ENCODE assay signal across 28 cellular contexts in genomic region chr3:81295906-81296305, GRCh38.
"Had no signal": no experiment of that assay in that cellular context is flagged by ENCODE, and none has a peak within 500 bp of the region (broad histone marks: within the 10 kb centered on the region; RNA-seq: fewer than 3 reads in every experiment).

No MANE protein-coding gene starts in this region.

- H3K36me3 Mint-ChIP-seq: activated naive CD4-positive, alpha-beta T cell treated with anti-CD3 and anti-CD28 coated beads, Interleukin-2, amount 50 U/mL, for 24 hours; natural killer cell treated with Interleukin-12 subunit alpha and Interleukin-12 subunit beta and Interleukin-15 and Interleukin-18, amount 100 ng/mL, for 72 hours; stimulated activated effector memory CD8-positive, alpha-beta T cell treated with anti-CD3 and anti-CD28 coated beads, Interleukin-12 subunit alpha, Interleukin-12 subunit beta, amount 100 ng/mL, for 72 hours had no signal

- H3K4me3 ChIP-seq: breast epithelium, colonic mucosa, heart right ventricle, lower lobe of right lung, mucosa of descending colon, right lobe of liver had no signal

- H3K27ac Mint-ChIP-seq: activated CD4-positive, alpha-beta T cell treated with anti-CD3 and anti-CD28 coated beads, Interleukin-2, amount 10 ng/mL, durations not matched to agents 7 days and 5 days; activated CD8-positive, alpha-beta T cell treated with anti-CD3 and anti-CD28 coated beads for 36 hours; activated naive CD4-positive, alpha-beta T cell treated with anti-CD3 and anti-CD28 coated beads, Interleukin-2, amount 50 U/mL, for 24 hours; activated naive CD8-positive, alpha-beta T cell treated with anti-CD3 and anti-CD28 coated beads, Interleukin-2, amount 50 U/mL, for 24 hours; activated T-helper 2 cell treated with anti-CD3 and anti-CD28 coated beads, Interferon-gamma antibody, Interleukin-2, Interleukin-4, amounts not matched to agents 10 μg/mL and 5 μg/mL and 100 μg/mL, durations not matched to agents 14 hours and 24 hours and 36 hours; natural killer cell treated with Interleukin-12 subunit alpha and Interleukin-12 subunit beta and Interleukin-15 and Interleukin-18, amount 100 ng/mL, for 72 hours; stimulated activated effector memory CD8-positive, alpha-beta T cell treated with anti-CD3 and anti-CD28 coated beads, Interleukin-12 subunit alpha, Interleukin-12 subunit beta, amount 100 ng/mL, for 72 hours; stimulated activated naive CD8-positive, alpha-beta T cell treated with anti-CD3 and anti-CD28 coated beads, Interleukin-15, Interleukin-2, amounts not matched to agents 100 ng/mL and 50 ng/mL, for 24 hours; T-helper 17 cell had no signal

- DNase-seq: activated CD4-positive, alpha-beta T cell treated with anti-CD3 and anti-CD28 coated beads, Interleukin-2, amount 10 ng/mL, durations not matched to agents 7 days and 5 days; activated CD4-positive, CD25-positive, alpha-beta regulatory T cell treated with anti-CD3 and anti-CD28 coated beads, Interleukin-2, amount 50 U/mL, for 72 hours; activated CD8-positive, alpha-beta T cell treated with anti-CD3 and anti-CD28 coated beads for 36 hours; activated naive CD8-positive, alpha-beta T cell treated with anti-CD3 and anti-CD28 coated beads, Interleukin-2, amount 50 U/mL, for 24 hours; activated T-cell treated with anti-CD3 and anti-CD28 coated beads, Interleukin-2, amount 50 U/mL, for 4 hours; amygdala; colonic mucosa; effector CD8-positive, alpha-beta T cell; erythroblast; foreskin fibroblast; heart right ventricle; kidney glomerular epithelial cell; lower lobe of right lung; mesendoderm; mucosa of descending colon; right lobe of liver; stimulated activated CD4-positive, alpha-beta T cell treated with anti-CD3 and anti-CD28 coated beads, Interleukin-12 subunit alpha, Interleukin-12 subunit beta, amount 100 ng/mL, for 4 hours; stimulated activated CD4-positive, alpha-beta T cell treated with anti-CD3 and anti-CD28 coated beads, Interleukin-4, amount 100 ng/mL, for 24 hours; substantia nigra; T-helper 17 cell; T1000 had no signal

- H3K36me3 ChIP-seq: colonic mucosa, heart right ventricle, lower lobe of right lung had no signal

- H3K4me3 Mint-ChIP-seq: activated CD4-positive, alpha-beta T cell treated with anti-CD3 and anti-CD28 coated beads, Interleukin-2, amount 10 ng/mL, durations not matched to agents 7 days and 5 days; activated CD8-positive, alpha-beta T cell treated with anti-CD3 and anti-CD28 coated beads for 36 hours; activated naive CD4-positive, alpha-beta T cell treated with anti-CD3 and anti-CD28 coated beads, Interleukin-2, amount 50 U/mL, for 24 hours; activated naive CD8-positive, alpha-beta T cell treated with anti-CD3 and anti-CD28 coated beads, Interleukin-2, amount 50 U/mL, for 24 hours; activated T-cell treated with anti-CD3 and anti-CD28 coated beads, Interleukin-2, amount 50 U/mL, for 4 hours; natural killer cell treated with Interleukin-12 subunit alpha and Interleukin-12 subunit beta and Interleukin-15 and Interleukin-18, amount 100 ng/mL, for 72 hours; stimulated activated effector memory CD8-positive, alpha-beta T cell treated with anti-CD3 and anti-CD28 coated beads, Interleukin-12 subunit alpha, Interleukin-12 subunit beta, amount 100 ng/mL, for 72 hours; stimulated activated naive CD8-positive, alpha-beta T cell treated with anti-CD3 and anti-CD28 coated beads, Interleukin-15, Interleukin-2, amounts not matched to agents 100 ng/mL and 50 ng/mL, for 24 hours; T-helper 17 cell had no signal

- H3K27ac ChIP-seq: breast epithelium, colonic mucosa, heart right ventricle, lower lobe of right lung, right lobe of liver had no signal

- ATAC-seq: activated CD8-positive, alpha-beta T cell treated with anti-CD3 and anti-CD28 coated beads for 36 hours; activated naive CD8-positive, alpha-beta T cell treated with anti-CD3 and anti-CD28 coated beads, Interleukin-2, amount 50 U/mL, for 24 hours; activated T-cell treated with anti-CD3 and anti-CD28 coated beads, Interleukin-2, amount 50 U/mL, for 4 hours; heart right ventricle; left lobe of liver; lower lobe of right lung; mucosa of descending colon; natural killer cell treated with Interleukin-12 subunit alpha and Interleukin-12 subunit beta and Interleukin-15 and Interleukin-18, amount 100 ng/mL, for 72 hours; right lobe of liver; stimulated activated effector memory CD8-positive, alpha-beta T cell treated with anti-CD3 and anti-CD28 coated beads, Interleukin-12 subunit alpha, Interleukin-12 subunit beta, amount 100 ng/mL, for 72 hours; T-helper 17 cell had no signal

- H3K9me3 Mint-ChIP-seq: activated CD4-positive, alpha-beta T cell treated with anti-CD3 and anti-CD28 coated beads, Interleukin-2, amount 10 ng/mL, durations not matched to agents 7 days and 5 days; activated CD8-positive, alpha-beta T cell treated with anti-CD3 and anti-CD28 coated beads for 36 hours; activated naive CD4-positive, alpha-beta T cell treated with anti-CD3 and anti-CD28 coated beads, Interleukin-2, amount 50 U/mL, for 24 hours; activated naive CD8-positive, alpha-beta T cell treated with anti-CD3 and anti-CD28 coated beads, Interleukin-2, amount 50 U/mL, for 24 hours; activated T-helper 2 cell treated with anti-CD3 and anti-CD28 coated beads, Interferon-gamma antibody, Interleukin-2, Interleukin-4, amounts not matched to agents 10 μg/mL and 5 μg/mL and 100 μg/mL, durations not matched to agents 14 hours and 24 hours and 36 hours; stimulated activated naive CD8-positive, alpha-beta T cell treated with anti-CD3 and anti-CD28 coated beads, Interleukin-15, Interleukin-2, amounts not matched to agents 100 ng/mL and 50 ng/mL, for 24 hours had no signal

- H3K4me1 Mint-ChIP-seq: activated CD4-positive, alpha-beta T cell treated with anti-CD3 and anti-CD28 coated beads, Interleukin-2, amount 10 ng/mL, durations not matched to agents 7 days and 5 days; activated naive CD4-positive, alpha-beta T cell treated with anti-CD3 and anti-CD28 coated beads, Interleukin-2, amount 50 U/mL, for 24 hours; activated naive CD8-positive, alpha-beta T cell treated with anti-CD3 and anti-CD28 coated beads, Interleukin-2, amount 50 U/mL, for 24 hours; stimulated activated effector memory CD8-positive, alpha-beta T cell treated with anti-CD3 and anti-CD28 coated beads, Interleukin-12 subunit alpha, Interleukin-12 subunit beta, amount 100 ng/mL, for 72 hours; T-helper 17 cell had no signal

- H3K4me1 ChIP-seq: breast epithelium, colonic mucosa, heart right ventricle, lower lobe of right lung, right lobe of liver had no signal

- H3K27me3 Mint-ChIP-seq: activated CD4-positive, alpha-beta T cell treated with anti-CD3 and anti-CD28 coated beads, Interleukin-2, amount 10 ng/mL, durations not matched to agents 7 days and 5 days; activated CD8-positive, alpha-beta T cell treated with anti-CD3 and anti-CD28 coated beads for 36 hours; activated naive CD4-positive, alpha-beta T cell treated with anti-CD3 and anti-CD28 coated beads, Interleukin-2, amount 50 U/mL, for 24 hours; activated naive CD8-positive, alpha-beta T cell treated with anti-CD3 and anti-CD28 coated beads, Interleukin-2, amount 50 U/mL, for 24 hours; natural killer cell treated with Interleukin-12 subunit alpha and Interleukin-12 subunit beta and Interleukin-15 and Interleukin-18, amount 100 ng/mL, for 72 hours; stimulated activated naive CD8-positive, alpha-beta T cell treated with anti-CD3 and anti-CD28 coated beads, Interleukin-15, Interleukin-2, amounts not matched to agents 100 ng/mL and 50 ng/mL, for 24 hours; T-helper 17 cell had no signal

- H3K27me3 ChIP-seq: breast epithelium, colonic mucosa, heart right ventricle, right lobe of liver had no signal

- H3K9me3 ChIP-seq: breast epithelium, colonic mucosa, heart right ventricle, lower lobe of right lung, mucosa of descending colon, right lobe of liver had no signal
